24 cellular contexts compared by ENCODE assay signal in genomic region chr18:38576915-38577314, GRCh38.
"Had no signal": no experiment of that assay in that cellular context is flagged by ENCODE, and none has a peak within 500 bp of the region (broad histone marks: within the 10 kb centered on the region; RNA-seq: fewer than 3 reads in every experiment).

No MANE protein-coding gene starts in this region.

- H3K4me1 ChIP-seq: adrenal gland, ascending aorta, sigmoid colon, stomach, suprapubic skin, transverse colon, uterus had no signal

- H3K36me3 ChIP-seq: adrenal gland, ascending aorta, brain microvascular endothelial cell, heart left ventricle, sigmoid colon, stomach, suprapubic skin, transverse colon, uterus had no signal

- H3K36me3 Mint-ChIP-seq: stimulated activated memory B cell treated with anti-CD40 and anti-IgM and Interleukin-4, amounts not matched to agents 10 μg/mL and 1 μg/mL and 100 μg/mL, for 72 hours; WTC11 had no signal

- H3K27me3 Mint-ChIP-seq: stimulated activated memory B cell treated with anti-CD40 and anti-IgM and Interleukin-4, amounts not matched to agents 10 μg/mL and 1 μg/mL and 100 μg/mL, for 72 hours had no signal

- DNase-seq: activated CD4-positive, alpha-beta T cell treated with anti-CD3 and anti-CD28 coated beads, Interleukin-2, amount 50 U/mL, for 48 hours; activated CD8-positive, alpha-beta memory T cell treated with anti-CD3 and anti-CD28 coated beads, Interleukin-2, amount 50 U/mL, for 48 hours; activated naive CD4-positive, alpha-beta T cell treated with anti-CD3 and anti-CD28 coated beads, Interleukin-2, amount 50 U/mL, for 16 hours; activated T-cell treated with anti-CD3 and anti-CD28 coated beads, Interleukin-2, amount 50 U/mL, for 4 hours; adrenal gland; brain microvascular endothelial cell; caudate nucleus; heart left ventricle; islet precursor cell; left cardiac atrium; midbrain; posterior cingulate gyrus; sigmoid colon; stimulated activated CD4-positive, alpha-beta T cell treated with anti-CD3 and anti-CD28 coated beads, Interleukin-15, amount 100 ng/mL, for 24 hours; stomach; T1000; transverse colon; uterus had no signal

- H3K27ac Mint-ChIP-seq: stimulated activated memory B cell treated with anti-CD40 and anti-IgM and Interleukin-4, amounts not matched to agents 10 μg/mL and 1 μg/mL and 100 μg/mL, for 72 hours; WTC11 had no signal

- H3K27ac ChIP-seq: adrenal gland, ascending aorta, brain microvascular endothelial cell, epithelial cell of prostate, heart left ventricle, sigmoid colon, stomach, suprapubic skin, transverse colon, uterus had no signal

- ATAC-seq: activated T-cell treated with anti-CD3 and anti-CD28 coated beads, Interleukin-2, amount 50 U/mL, for 4 hours; left cardiac atrium; stimulated activated memory B cell treated with anti-CD40 and anti-IgM and Interleukin-4, amounts not matched to agents 10 μg/mL and 1 μg/mL and 100 μg/mL, for 72 hours; WTC11 had no signal

- H3K9me3 ChIP-seq: adrenal gland, ascending aorta, heart left ventricle, sigmoid colon, stomach, suprapubic skin, transverse colon, uterus had no signal

- H3K4me3 Mint-ChIP-seq: activated T-cell treated with anti-CD3 and anti-CD28 coated beads, Interleukin-2, amount 50 U/mL, for 4 hours; stimulated activated memory B cell treated with anti-CD40 and anti-IgM and Interleukin-4, amounts not matched to agents 10 μg/mL and 1 μg/mL and 100 μg/mL, for 72 hours; WTC11 had no signal

- H3K4me3 ChIP-seq: adrenal gland, ascending aorta, heart left ventricle, sigmoid colon, smooth muscle cell, stomach, suprapubic skin, transverse colon, uterus had no signal

- H3K27me3 ChIP-seq: adrenal gland, ascending aorta, brain microvascular endothelial cell, heart left ventricle, sigmoid colon, stomach, suprapubic skin, transverse colon, uterus had no signal

- H3K4me2 ChIP-seq: smooth muscle cell had no signal

- H3K4me1 Mint-ChIP-seq: stimulated activated memory B cell treated with anti-CD40 and anti-IgM and Interleukin-4, amounts not matched to agents 10 μg/mL and 1 μg/mL and 100 μg/mL, for 72 hours had no signal
